ENCODE assay signal across 1 cellular context in the genomic region with DNA sequence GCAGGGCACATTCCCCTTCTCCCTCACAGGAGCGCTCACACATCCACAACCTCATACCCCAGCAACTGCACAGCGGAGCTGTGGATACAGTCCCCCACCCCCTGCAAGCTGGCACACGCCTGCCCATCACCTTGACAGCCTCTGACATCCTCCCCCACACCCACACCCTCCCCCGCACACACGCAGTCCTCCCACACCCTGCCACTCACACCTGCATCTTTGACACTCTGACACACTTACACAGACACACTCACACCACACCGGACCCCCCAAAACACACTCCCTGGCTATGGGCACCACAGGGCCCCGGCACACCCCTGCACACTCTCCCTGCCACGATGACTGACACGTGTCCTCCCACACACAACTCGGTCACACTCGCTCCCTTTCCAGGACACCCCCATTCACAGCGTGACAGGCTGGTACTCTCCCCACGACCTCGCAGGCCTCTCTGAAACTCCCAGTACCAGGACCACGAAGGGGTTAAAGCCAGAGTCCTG.
TF ChIP-seq lines count a peak whose summit lies in the region.

No MANE protein-coding gene starts in this region.

TF ChIP-seq in K562, 482 proteins besides CTCF, POLR2A, EP300 and RAD21:
- TF ChIP-seq, protein P1, sequence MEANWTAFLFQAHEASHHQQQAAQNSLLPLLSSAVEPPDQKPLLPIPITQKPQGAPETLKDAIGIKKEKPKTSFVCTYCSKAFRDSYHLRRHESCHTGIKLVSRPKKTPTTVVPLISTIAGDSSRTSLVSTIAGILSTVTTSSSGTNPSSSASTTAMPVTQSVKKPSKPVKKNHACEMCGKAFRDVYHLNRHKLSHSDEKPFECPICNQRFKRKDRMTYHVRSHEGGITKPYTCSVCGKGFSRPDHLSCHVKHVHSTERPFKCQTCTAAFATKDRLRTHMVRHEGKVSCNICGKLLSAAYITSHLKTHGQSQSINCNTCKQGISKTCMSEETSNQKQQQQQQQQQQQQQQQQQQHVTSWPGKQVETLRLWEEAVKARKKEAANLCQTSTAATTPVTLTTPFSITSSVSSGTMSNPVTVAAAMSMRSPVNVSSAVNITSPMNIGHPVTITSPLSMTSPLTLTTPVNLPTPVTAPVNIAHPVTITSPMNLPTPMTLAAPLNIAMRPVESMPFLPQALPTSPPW (CRISPR knock-in tag; IDR thresholded peaks at IDR 0.05): peak; percentile 16; the same call in 1 of the 2 replicates
- TF ChIP-seq TAF1 (IDR thresholded peaks at IDR 0.05; ENCODE audit: control insufficient read depth, extremely low read depth, insufficient read depth, low read length, severe bottlenecking) (no peak), KLF16 (IDR thresholded peaks at IDR 0.05) (peak; percentile 48; the same call in 1 of the 2 replicates), HDAC1 (IDR thresholded peaks at IDR 0.05) (peak in 1 of 2 experiments; percentile 39; a peak in 2 of 4 replicates), NFIX (CRISPR knock-in tag; IDR thresholded peaks at IDR 0.05; ENCODE audit: low read depth) (no peak), MEIS2 (IDR thresholded peaks at IDR 0.05; ENCODE audit: partially characterized antibody) (peak; percentile 38), SMARCE1 (IDR thresholded peaks at IDR 0.05) (0 out of 2 replicates have a peak, but pooled peaks have one; percentile 20), EGR1 (conservative IDR thresholded peaks at IDR 0.05) (peak; percentile 87), ZBTB7A (IDR thresholded peaks at IDR 0.05; ENCODE audit: borderline replicate concordance, control insufficient read depth, low read depth, low read length) (no peak), FOXK2 (conservative IDR thresholded peaks at IDR 0.05 in 1 of 2, IDR thresholded peaks at IDR 0.05 in 1 of 2; ENCODE audit: low read depth in 2 of 2) (no peak), DPF2 (IDR thresholded peaks at IDR 0.05) (0 out of 2 replicates have a peak, but pooled peaks have one; percentile 22), PTTG1 (tag; IDR thresholded peaks at IDR 0.05; ENCODE audit: low read depth) (no peak)
- TF ChIP-seq, protein P2, sequence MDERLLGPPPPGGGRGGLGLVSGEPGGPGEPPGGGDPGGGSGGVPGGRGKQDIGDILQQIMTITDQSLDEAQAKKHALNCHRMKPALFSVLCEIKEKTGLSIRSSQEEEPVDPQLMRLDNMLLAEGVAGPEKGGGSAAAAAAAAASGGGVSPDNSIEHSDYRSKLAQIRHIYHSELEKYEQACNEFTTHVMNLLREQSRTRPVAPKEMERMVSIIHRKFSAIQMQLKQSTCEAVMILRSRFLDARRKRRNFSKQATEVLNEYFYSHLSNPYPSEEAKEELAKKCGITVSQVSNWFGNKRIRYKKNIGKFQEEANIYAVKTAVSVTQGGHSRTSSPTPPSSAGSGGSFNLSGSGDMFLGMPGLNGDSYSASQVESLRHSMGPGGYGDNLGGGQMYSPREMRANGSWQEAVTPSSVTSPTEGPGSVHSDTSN (CRISPR knock-in tag; IDR thresholded peaks at IDR 0.05; ENCODE audit: low read depth): no peak
- TF ChIP-seq, protein P2 (tag; conservative IDR thresholded peaks at IDR 0.05; ENCODE audit: low read depth): peak; percentile 39
- TF ChIP-seq, protein P3, sequence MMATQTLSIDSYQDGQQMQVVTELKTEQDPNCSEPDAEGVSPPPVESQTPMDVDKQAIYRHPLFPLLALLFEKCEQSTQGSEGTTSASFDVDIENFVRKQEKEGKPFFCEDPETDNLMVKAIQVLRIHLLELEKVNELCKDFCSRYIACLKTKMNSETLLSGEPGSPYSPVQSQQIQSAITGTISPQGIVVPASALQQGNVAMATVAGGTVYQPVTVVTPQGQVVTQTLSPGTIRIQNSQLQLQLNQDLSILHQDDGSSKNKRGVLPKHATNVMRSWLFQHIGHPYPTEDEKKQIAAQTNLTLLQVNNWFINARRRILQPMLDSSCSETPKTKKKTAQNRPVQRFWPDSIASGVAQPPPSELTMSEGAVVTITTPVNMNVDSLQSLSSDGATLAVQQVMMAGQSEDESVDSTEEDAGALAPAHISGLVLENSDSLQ (IDR thresholded peaks at IDR 0.05): peak; percentile 80
